ENCODE assay signal across 10 cellular contexts in genomic region chr3:115325539-115325938, GRCh38.
DNase-seq lines count a peak whose midpoint lies in the region; ATAC-seq and TF ChIP-seq lines count a peak whose summit lies in the region.
"Had no signal": no experiment of that assay in that cellular context is flagged by ENCODE, and none has a peak within 500 bp of the region (broad histone marks: within the 10 kb centered on the region; RNA-seq: fewer than 3 reads in every experiment).

No MANE protein-coding gene starts in this region.

- peaks cover 42% of the 10 kb centered on the region for H3K4me1 Mint-ChIP-seq in GM23338

- no peak overlapping the region for H2AFZ ChIP-seq in GM23338

- H4K20me1 ChIP-seq in GM23338 (replicated peaks; ENCODE audit: insufficient read depth) = no peaks in the 10 kb centered on the region

- H3K27ac Mint-ChIP-seq in GM23338 = no peak overlapping the region

- H3K4me1 ChIP-seq in GM23338 (ENCODE audit: insufficient read depth) (peaks cover 27% of the 10 kb centered on the region), SJCRH30 (no peaks in the 10 kb centered on the region), right atrium auricular region (no peaks in the 10 kb centered on the region)

- H3K4me2 ChIP-seq in GM23338 = no peak overlapping the region
- H3K4me2 ChIP-seq: KMS-11 had no signal

- no peak overlapping the region for H3K4me3 Mint-ChIP-seq in GM23338

- H3K27me3 Mint-ChIP-seq in GM23338 (ENCODE audit: insufficient read depth, low read depth, poor library complexity) = peaks cover 2% of the 10 kb centered on the region

- no peaks in the 10 kb centered on the region for H3K36me3 ChIP-seq in GM23338 (ENCODE audit: insufficient read depth)
- no peaks in the 10 kb centered on the region for H3K36me3 ChIP-seq in SJCRH30
- H3K36me3 ChIP-seq in right atrium auricular region = no peaks in the 10 kb centered on the region

- H3K9me2 ChIP-seq in GM23338 (ENCODE audit: insufficient read depth) = no peaks in the 10 kb centered on the region

- H3K27ac ChIP-seq in GM23338 (ENCODE audit: low read depth) = no peak overlapping the region
- H3K27ac ChIP-seq in SJCRH30 = no peak overlapping the region
- H3K27ac ChIP-seq in right atrium auricular region = no peak overlapping the region
- H3K27ac ChIP-seq: KMS-11 had no signal

- H3K4me3 ChIP-seq in GM23338 (no peak overlapping the region), SJCRH30 (no peak overlapping the region), right atrium auricular region (no peak overlapping the region)

- no peaks in the 10 kb centered on the region for H3F3A ChIP-seq in GM23338 (replicated peaks; ENCODE audit: low read depth)

- DNase-seq in A172 (ENCODE audit: low spot score) (peak; percentile 82), GM23338 (ENCODE audit: low spot score) (peak; percentile 90), SJCRH30 (peak; percentile 53 to 75), fibroblast of the conjunctiva (ENCODE audit: low read depth) (peak; percentile 23), pons (ENCODE audit: low spot score) (no peak), right atrium auricular region (ENCODE audit: low spot score) (no peak)
- DNase-seq: cerebellar nuclear complex had no signal

- peaks cover 23% of the 10 kb centered on the region for H3K79me2 ChIP-seq in GM23338 (replicated peaks; ENCODE audit: insufficient read depth)

- H3K36me3 Mint-ChIP-seq in GM23338 (ENCODE audit: low read depth) = no peaks in the 10 kb centered on the region

- TF ChIP-seq CTCF in GM23338 (conservative IDR thresholded peaks at IDR 0.05; ENCODE audit: low read depth in 2 of 2) (no peak), right atrium auricular region (IDR thresholded peaks at IDR 0.05) (no peak)

- H3K9me3 Mint-ChIP-seq in GM23338 = no peaks in the 10 kb centered on the region

- H3K27me3 ChIP-seq in GM23338 (ENCODE audit: insufficient read depth) = no peaks in the 10 kb centered on the region
- no peaks in the 10 kb centered on the region for H3K27me3 ChIP-seq in SJCRH30
- H3K27me3 ChIP-seq in right atrium auricular region = no peaks in the 10 kb centered on the region

- ATAC-seq in GM23338 (peak; percentile 97), HG02852 (IDR thresholded peaks at IDR 0.05; ENCODE audit: unreplicated experiment) (no peak), GM21576 (IDR thresholded peaks at IDR 0.05; ENCODE audit: unreplicated experiment) (no peak)

- H3K9me3 ChIP-seq in SJCRH30 (replicated peaks) (no peaks in the 10 kb centered on the region), right atrium auricular region (no peaks in the 10 kb centered on the region)

TF ChIP-seq in GM23338, 12 proteins besides CTCF, POLR2A, EP300 and RAD21:
- TF ChIP-seq REST (IDR thresholded peaks at IDR 0.05; ENCODE audit: unreplicated experiment) (peak; percentile 95), NANOG (IDR thresholded peaks at IDR 0.05; ENCODE audit: borderline replicate concordance) (no peak), ZNF462 (CRISPR knock-in tag; IDR thresholded peaks at IDR 0.05) (peak; percentile 69; the same call in 1 of the 2 replicates)

Comparison
In these comparisons a context has a peak if more than half of its experiments do, and no peak if none do; other contexts are left out.
1. DNase-seq: peak in A172 (single experiment), GM23338 (single experiment), SJCRH30 (2 of 2) and fibroblast of the conjunctiva (single experiment); none in pons (single experiment) and right atrium auricular region (single experiment).